ENCODE assay signal across 23 cellular contexts in genomic region chr1:28401760-28402159, GRCh38.
"Had no signal": no experiment of that assay in that cellular context is flagged by ENCODE, and none has a peak within 500 bp of the region (broad histone marks: within the 10 kb centered on the region; RNA-seq: fewer than 3 reads in every experiment).

No MANE protein-coding gene starts in this region.

- H3K9me3 Mint-ChIP-seq: activated naive CD4-positive, alpha-beta T cell treated with anti-CD3 and anti-CD28 coated beads, Interleukin-2, amount 50 U/mL, for 24 hours; T-helper 1 cell treated with Interleukin-12 subunit alpha and Interleukin-12 subunit beta and Interleukin-4 antibody, amounts not matched to agents 30 μg/mL and 1 μg/mL, for 36 hours had no signal

- ATAC-seq: activated CD8-positive, alpha-beta T cell treated with anti-CD3 and anti-CD28 coated beads, Interleukin-2, amount 10 ng/mL, durations not matched to agents 7 days and 5 days; body of pancreas had no signal

- H3K4me3 ChIP-seq: ascending aorta, body of pancreas, Peyer's patch, SJSA1 had no signal

- DNase-seq: activated CD4-positive, alpha-beta T cell treated with anti-CD3 and anti-CD28 coated beads for 48 hours; activated CD4-positive, alpha-beta T cell treated with anti-CD3 and anti-CD28 coated beads, Interleukin-2, amount 50 U/mL, for 4 hours; activated CD4-positive, CD25-positive, alpha-beta regulatory T cell treated with anti-CD3 and anti-CD28 coated beads, Interleukin-2, amount 50 U/mL, for 72 hours; activated CD8-positive, alpha-beta memory T cell treated with anti-CD3 and anti-CD28 coated beads, Interleukin-2, amount 50 U/mL, for 48 hours; activated CD8-positive, alpha-beta T cell treated with anti-CD3 and anti-CD28 coated beads, Interleukin-2, amount 10 ng/mL, durations not matched to agents 7 days and 5 days; activated naive CD4-positive, alpha-beta T cell; activated T-cell treated with anti-CD3 and anti-CD28 coated beads, Interleukin-2, amount 50 U/mL, for 1 hour; body of pancreas; cerebellar nuclear complex; KG1; NCI-H1092; NCI-H1417; NCI-H1930; NCI-H2107; NCI-H2171 treated with DMSO at 0.1 percent for 48 hours; NCI-H524; Peyer's patch; Right ventricle myocardium superior had no signal

- H3K4me1 ChIP-seq: ascending aorta, body of pancreas, Peyer's patch had no signal

- H3K27me3 Mint-ChIP-seq: activated naive CD4-positive, alpha-beta T cell treated with anti-CD3 and anti-CD28 coated beads, Interleukin-2, amount 50 U/mL, for 24 hours had no signal

- H3K27ac Mint-ChIP-seq: activated CD8-positive, alpha-beta T cell treated with anti-CD3 and anti-CD28 coated beads, Interleukin-2, amount 10 ng/mL, durations not matched to agents 7 days and 5 days; activated naive CD4-positive, alpha-beta T cell treated with anti-CD3 and anti-CD28 coated beads, Interleukin-2, amount 50 U/mL, for 24 hours; T-helper 1 cell treated with Interleukin-12 subunit alpha and Interleukin-12 subunit beta and Interleukin-4 antibody, amounts not matched to agents 30 μg/mL and 1 μg/mL, for 36 hours had no signal

- H3K27me3 ChIP-seq: ascending aorta, body of pancreas, Peyer's patch, SJSA1 had no signal

- H3K4me3 Mint-ChIP-seq: activated CD8-positive, alpha-beta T cell treated with anti-CD3 and anti-CD28 coated beads, Interleukin-2, amount 10 ng/mL, durations not matched to agents 7 days and 5 days; activated naive CD4-positive, alpha-beta T cell treated with anti-CD3 and anti-CD28 coated beads, Interleukin-2, amount 50 U/mL, for 24 hours; T-helper 1 cell treated with Interleukin-12 subunit alpha and Interleukin-12 subunit beta and Interleukin-4 antibody, amounts not matched to agents 30 μg/mL and 1 μg/mL, for 36 hours had no signal

- H3K27ac ChIP-seq: ascending aorta, Peyer's patch, RWPE1, SJSA1 had no signal

- H3K9me3 ChIP-seq: ascending aorta, body of pancreas, Peyer's patch, SJSA1 had no signal
